In the genomic region with DNA sequence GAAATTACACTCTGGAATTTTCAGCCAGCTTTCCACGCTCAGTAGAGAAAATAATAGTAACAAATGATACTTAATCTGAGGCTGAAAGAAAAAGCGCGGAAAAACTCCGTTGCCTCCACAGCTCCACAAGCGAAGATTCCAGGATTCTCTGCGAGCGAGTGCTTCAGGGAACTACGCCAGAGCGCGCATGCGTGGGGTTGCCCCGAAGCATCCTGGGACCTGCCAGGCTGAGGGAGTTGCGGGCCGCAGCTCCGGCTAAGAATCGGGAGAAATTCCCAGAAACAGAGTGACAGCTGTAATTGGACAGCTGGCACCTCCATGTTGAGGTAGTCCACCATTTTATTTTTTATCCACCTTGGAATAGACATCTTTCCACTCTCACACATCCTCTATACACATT, we compare ENCODE assay signal across 15 cellular contexts. TPM values are rescaled to one million over a fixed set of nuclear protein-coding genes. Genes with fewer than 3 reads are reported as not detected.
A peak's percentile ranks its signal among the peaks of the same experiment; 100 is the strongest.
DNase-seq lines count a peak whose midpoint lies in the region; ATAC-seq and TF ChIP-seq lines count a peak whose summit lies in the region.
"Had no signal": no experiment of that assay in that cellular context is flagged by ENCODE, and none has a peak within 500 bp of the region (broad histone marks: within the 10 kb centered on the region; RNA-seq: fewer than 3 reads in every experiment).

No MANE protein-coding gene starts in this region.

- H3K4me1 ChIP-seq in GM23338 (ENCODE audit: insufficient read depth) (no peaks in the 10 kb centered on the region), HUES64 (ENCODE audit: insufficient read depth, low read length) (no peaks in the 10 kb centered on the region), endodermal cell (ENCODE audit: control insufficient read depth, insufficient read depth, low read length) (no peaks in the 10 kb centered on the region), upper lobe of right lung (no peaks in the 10 kb centered on the region)
- H3K4me1 ChIP-seq: A549, Caco-2 had no signal

- no peaks in the 10 kb centered on the region for H3K27me3 ChIP-seq in GM23338 (ENCODE audit: insufficient read depth)
- no peaks in the 10 kb centered on the region for H3K27me3 ChIP-seq in HUES64 (ENCODE audit: insufficient read depth, low read length)
- H3K27me3 ChIP-seq in endodermal cell (ENCODE audit: control insufficient read depth, insufficient read depth, low read length, poor library complexity, severe bottlenecking): no peaks in the 10 kb centered on the region
- no peaks in the 10 kb centered on the region for H3K27me3 ChIP-seq in upper lobe of right lung

- no peak overlapping the region for H3K4me2 ChIP-seq in GM23338
- H3K4me2 ChIP-seq: A549 had no signal

- H3K4me3 ChIP-seq in GM23338 (no peak overlapping the region), HUES64 (ENCODE audit: low read length) (no peak overlapping the region), endodermal cell (ENCODE audit: low read length) (no peak overlapping the region), upper lobe of right lung (no peak overlapping the region)
- H3K4me3 ChIP-seq: A549, K562 had no signal

- H3K9me3 ChIP-seq in HUES64 (ENCODE audit: insufficient read depth, low read depth, low read length) (no peaks in the 10 kb centered on the region; the same call in 1 of the 2 replicates), endodermal cell (ENCODE audit: control insufficient read depth, low read length) (peaks cover 7% of the 10 kb centered on the region), upper lobe of right lung (no peaks in the 10 kb centered on the region)
- H3K9me3 ChIP-seq: A549, Caco-2 had no signal

- H3K9me2 ChIP-seq in GM23338 (ENCODE audit: insufficient read depth): no peaks in the 10 kb centered on the region

- H3K27ac Mint-ChIP-seq in GM23338 (no peak overlapping the region), endodermal cell (no peak overlapping the region)
- H3K27ac Mint-ChIP-seq: CD4-positive, alpha-beta T cell had no signal

- peaks cover 83% of the 10 kb centered on the region for H3K36me3 ChIP-seq in GM23338 (ENCODE audit: insufficient read depth)
- peaks cover 98% of the 10 kb centered on the region for H3K36me3 ChIP-seq in HUES64 (ENCODE audit: insufficient read depth, low read length)
- H3K36me3 ChIP-seq in endodermal cell (ENCODE audit: control insufficient read depth, insufficient read depth, low read length): peaks cover 91% of the 10 kb centered on the region
- H3K36me3 ChIP-seq in upper lobe of right lung: peaks cover 89% of the 10 kb centered on the region

- H3K4me3 Mint-ChIP-seq in GM23338 (no peak overlapping the region), endodermal cell (no peak overlapping the region)
- H3K4me3 Mint-ChIP-seq: CD4-positive, alpha-beta T cell had no signal

- H2AFZ ChIP-seq in GM23338: no peak overlapping the region

- H3K27ac ChIP-seq in GM23338 (ENCODE audit: low read depth): peak overlapping the region; percentile 42
- peak overlapping the region; percentile 41 for H3K27ac ChIP-seq in HUES64 (ENCODE audit: low read depth, low read length)
- no peak overlapping the region for H3K27ac ChIP-seq in endodermal cell (ENCODE audit: low read depth, low read length)
- H3K27ac ChIP-seq in upper lobe of right lung: no peak overlapping the region
- no peak overlapping the region for H3K27ac ChIP-seq in caudate nucleus (ENCODE audit: low read depth, low read length)
- H3K27ac ChIP-seq: 22Rv1, A549, C4-2B had no signal

- H3F3A ChIP-seq in GM23338 (replicated peaks; ENCODE audit: low read depth): peaks cover 33% of the 10 kb centered on the region

- 97% methylated on average over 16 of the region's 16 CpGs for WGBS in HUES64
- 96% methylated on average over 14 to 16 of the region's 16 CpGs for WGBS in endodermal cell (ENCODE audit: insufficient coverage in 1 of 2, insufficient read length in 1 of 2), 2 experiments

- no peaks in the 10 kb centered on the region; the same call in 2 of the 3 replicates for H3K9me3 Mint-ChIP-seq in GM23338
- no peaks in the 10 kb centered on the region for H3K9me3 Mint-ChIP-seq in endodermal cell
- H3K9me3 Mint-ChIP-seq: CD4-positive, alpha-beta T cell had no signal

- peaks cover 85% of the 10 kb centered on the region for H3K79me2 ChIP-seq in GM23338 (replicated peaks; ENCODE audit: insufficient read depth)

- H3K4me1 Mint-ChIP-seq in GM23338 (no peaks in the 10 kb centered on the region), endodermal cell (no peaks in the 10 kb centered on the region)

- peaks cover 66% of the 10 kb centered on the region for H4K20me1 ChIP-seq in GM23338 (replicated peaks; ENCODE audit: insufficient read depth)

- DNase-seq in GM23338 (ENCODE audit: low spot score) (no peak), endodermal cell (peak; percentile 49), upper lobe of right lung (peak; percentile 47), caudate nucleus (lab: John Stamatoyannopoulos, UW) (no peak)
- DNase-seq in activated CD8-positive, alpha-beta memory T cell treated with anti-CD3 and anti-CD28 coated beads, Interleukin-2, amount 50 U/mL, for 4 hours: no peak
- DNase-seq: AML-193; Caco-2; CD4-positive, alpha-beta T cell; GF-D8 had no signal

- no peak for TF ChIP-seq CTCF in GM23338 (conservative IDR thresholded peaks at IDR 0.05; ENCODE audit: low read depth in 2 of 2)
- no peak for TF ChIP-seq CTCF in endodermal cell (conservative IDR thresholded peaks at IDR 0.05)
- no peak for TF ChIP-seq CTCF in upper lobe of right lung (IDR thresholded peaks at IDR 0.05)

- intact Hi-C loops in upper lobe of right lung (cut with DNase I): no loop called here

- peaks cover 11% of the 10 kb centered on the region for H3K27me3 Mint-ChIP-seq in GM23338 (ENCODE audit: insufficient read depth, low read depth, poor library complexity)
- H3K27me3 Mint-ChIP-seq in endodermal cell (ENCODE audit: insufficient read depth): no peaks in the 10 kb centered on the region
- H3K27me3 Mint-ChIP-seq: CD4-positive, alpha-beta T cell had no signal

- H3K9ac ChIP-seq in HUES64 (ENCODE audit: low read depth, low read length) (no peak overlapping the region), endodermal cell (ENCODE audit: extremely low read depth, low read length, poor library complexity, severe bottlenecking) (no peak overlapping the region)

- no peak for ATAC-seq in GM23338
- ATAC-seq in upper lobe of right lung: no peak
- no peak for ATAC-seq in HG02840 (IDR thresholded peaks at IDR 0.05; ENCODE audit: low FRiP score, unreplicated experiment)
- ATAC-seq: A549, K562 had no signal

- H3K36me3 Mint-ChIP-seq in GM23338 (ENCODE audit: low read depth): peaks cover 96% of the 10 kb centered on the region
- H3K36me3 Mint-ChIP-seq in endodermal cell (ENCODE audit: low read depth): peaks cover 81% of the 10 kb centered on the region

TF ChIP-seq in GM23338, 12 proteins besides CTCF, POLR2A, EP300 and RAD21 (continues in another document):
- TF ChIP-seq JUNB (IDR thresholded peaks at IDR 0.05; ENCODE audit: unreplicated experiment) (no peak), CREB1 (CRISPR knock-in tag; IDR thresholded peaks at IDR 0.05; ENCODE audit: low read depth) (no peak), STAT1 (IDR thresholded peaks at IDR 0.05; ENCODE audit: unreplicated experiment) (no peak), EZH2 (IDR thresholded peaks at IDR 0.05; ENCODE audit: low read depth, unreplicated experiment) (no peak), EZH2phosphoT487 (IDR thresholded peaks at IDR 0.05; ENCODE audit: unreplicated experiment) (no peak), POLR2AphosphoS5 (IDR thresholded peaks at IDR 0.05; ENCODE audit: low read depth) (no peak)
- TF ChIP-seq, protein P1, sequence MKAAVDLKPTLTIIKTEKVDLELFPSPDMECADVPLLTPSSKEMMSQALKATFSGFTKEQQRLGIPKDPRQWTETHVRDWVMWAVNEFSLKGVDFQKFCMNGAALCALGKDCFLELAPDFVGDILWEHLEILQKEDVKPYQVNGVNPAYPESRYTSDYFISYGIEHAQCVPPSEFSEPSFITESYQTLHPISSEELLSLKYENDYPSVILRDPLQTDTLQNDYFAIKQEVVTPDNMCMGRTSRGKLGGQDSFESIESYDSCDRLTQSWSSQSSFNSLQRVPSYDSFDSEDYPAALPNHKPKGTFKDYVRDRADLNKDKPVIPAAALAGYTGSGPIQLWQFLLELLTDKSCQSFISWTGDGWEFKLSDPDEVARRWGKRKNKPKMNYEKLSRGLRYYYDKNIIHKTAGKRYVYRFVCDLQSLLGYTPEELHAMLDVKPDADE (IDR thresholded peaks at IDR 0.05): no peak

RNA-seq across cellular contexts. Expression of a gene that starts 12.0 kb away (rescaled TPM):
- 14.6 and 16.4 TPM in 2 replicates for total RNA-seq in GM23338 (2014; rRNA removed; shearing (Covaris generic))
- polyA plus RNA-seq in GM23338 (2016; fragmentation: Nextera tagmentation; extraction: Ambion mirVana): 9.3 and 11.9 TPM in 2 replicates
- 8.9 TPM for polyA plus RNA-seq in HUES64 (2013, experiment 1 of 2)
- 8.4 TPM for polyA plus RNA-seq in HUES64 (2013, experiment 2 of 2)
- total RNA-seq in endodermal cell (10 to 100 TPM; 20.1 to 20.5 TPM), upper lobe of right lung (15.6 TPM)
- polyA plus RNA-seq in endodermal cell (2013, experiment 1 of 2): 16.2 TPM
- polyA plus RNA-seq in endodermal cell (2013, experiment 2 of 2): 14.2 TPM

RNA-seq across cellular contexts. Expression of a gene that starts 15.4 kb away (rescaled TPM):
- 247 and 254 TPM in 2 replicates for total RNA-seq in GM23338 (2014; rRNA removed; shearing (Covaris generic))
- 108 and 110 TPM in 2 replicates for polyA plus RNA-seq in GM23338 (2016; fragmentation: Nextera tagmentation; extraction: Ambion mirVana)
- polyA plus RNA-seq in HUES64 (2013, experiment 1 of 2): 136 TPM
- 168 TPM for polyA plus RNA-seq in HUES64 (2013, experiment 2 of 2)
- 10 to 100 TPM; 96.1 to 99.5 TPM for total RNA-seq in endodermal cell
- polyA plus RNA-seq in endodermal cell (2013, experiment 1 of 2): 201 TPM
- polyA plus RNA-seq in endodermal cell (2013, experiment 2 of 2): 181 TPM
- 37.9 TPM for total RNA-seq in upper lobe of right lung

RNA-seq across cellular contexts. Expression of a gene that starts 25.7 kb away (rescaled TPM):
- 27.0 and 27.8 TPM in 2 replicates for total RNA-seq in GM23338 (2014; rRNA removed; shearing (Covaris generic))
- polyA plus RNA-seq in GM23338 (2016; fragmentation: Nextera tagmentation; extraction: Ambion mirVana): 39.5 and 42.7 TPM in 2 replicates
- 32.3 TPM for polyA plus RNA-seq in HUES64 (2013, experiment 1 of 2)
- 32.4 TPM for polyA plus RNA-seq in HUES64 (2013, experiment 2 of 2)
- 10 to 100 TPM; 36.1 to 63.7 TPM for total RNA-seq in endodermal cell
- 55.1 TPM for polyA plus RNA-seq in endodermal cell (2013, experiment 1 of 2)
- polyA plus RNA-seq in endodermal cell (2013, experiment 2 of 2): 51.5 TPM
- 15.6 TPM for total RNA-seq in upper lobe of right lung

Comparison
In these comparisons a context has a peak if more than half of its experiments do, and no peak if none do; other contexts are left out.
1. DNase-seq: peak in endodermal cell (single experiment) and upper lobe of right lung (single experiment); none in GM23338 (single experiment), activated CD8-positive, alpha-beta memory T cell treated with anti-CD3 and anti-CD28 coated beads, Interleukin-2, amount 50 U/mL, for 4 hours (single experiment) and caudate nucleus (0 of 61).
2. H3K27ac ChIP-seq: peak in GM23338 (single experiment) and HUES64 (single experiment); none in endodermal cell (single experiment), upper lobe of right lung (single experiment) and caudate nucleus (single experiment).